1 cellular context compared by ENCODE assay signal in genomic region chr2:219178377-219179175, GRCh38.
TF ChIP-seq lines count a peak whose summit lies in the region.

No MANE protein-coding gene starts in this region.

TF ChIP-seq in GM12878, 131 proteins besides CTCF, POLR2A, EP300 and RAD21:
- no peak for TF ChIP-seq YY1 (IDR thresholded peaks at IDR 0.05; ENCODE audit: low read depth, low read length)
- TF ChIP-seq JUND (IDR thresholded peaks at IDR 0.05; ENCODE audit: low read depth, low read length): no peak
- no peak for TF ChIP-seq GABPA (IDR thresholded peaks at IDR 0.05; ENCODE audit: low read depth)
- no peak for TF ChIP-seq NR2C2 (IDR thresholded peaks at IDR 0.05; ENCODE audit: borderline replicate concordance, control insufficient read depth, insufficient read length, low read depth)
- TF ChIP-seq BCL3 (IDR thresholded peaks at IDR 0.05; ENCODE audit: borderline replicate concordance, insufficient read depth, low read depth, low read length, poor library complexity, severe bottlenecking): no peak
- 0 out of 2 replicates have a peak, but pooled peaks have one; percentile 0 for TF ChIP-seq GATAD2B (conservative IDR thresholded peaks at IDR 0.05; ENCODE audit: low read depth)
- TF ChIP-seq PAX5 (IDR thresholded peaks at IDR 0.05; ENCODE audit: borderline replicate concordance, low read depth, low read length): no peak
- no peak for TF ChIP-seq SREBF1 (IDR thresholded peaks at IDR 0.05; ENCODE audit: low read length)
- TF ChIP-seq, protein P1, sequence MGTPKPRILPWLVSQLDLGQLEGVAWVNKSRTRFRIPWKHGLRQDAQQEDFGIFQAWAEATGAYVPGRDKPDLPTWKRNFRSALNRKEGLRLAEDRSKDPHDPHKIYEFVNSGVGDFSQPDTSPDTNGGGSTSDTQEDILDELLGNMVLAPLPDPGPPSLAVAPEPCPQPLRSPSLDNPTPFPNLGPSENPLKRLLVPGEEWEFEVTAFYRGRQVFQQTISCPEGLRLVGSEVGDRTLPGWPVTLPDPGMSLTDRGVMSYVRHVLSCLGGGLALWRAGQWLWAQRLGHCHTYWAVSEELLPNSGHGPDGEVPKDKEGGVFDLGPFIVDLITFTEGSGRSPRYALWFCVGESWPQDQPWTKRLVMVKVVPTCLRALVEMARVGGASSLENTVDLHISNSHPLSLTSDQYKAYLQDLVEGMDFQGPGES (IDR thresholded peaks at IDR 0.05): no peak
- peak; percentile 70 for TF ChIP-seq NKRF (conservative IDR thresholded peaks at IDR 0.05)
- no peak for TF ChIP-seq RCOR1 (conservative IDR thresholded peaks at IDR 0.05; ENCODE audit: low read depth, low read length)
TF ChIP-seq in GM12878: peak in this region for 2.
